8 cellular contexts compared by ENCODE assay signal in the genomic region with DNA sequence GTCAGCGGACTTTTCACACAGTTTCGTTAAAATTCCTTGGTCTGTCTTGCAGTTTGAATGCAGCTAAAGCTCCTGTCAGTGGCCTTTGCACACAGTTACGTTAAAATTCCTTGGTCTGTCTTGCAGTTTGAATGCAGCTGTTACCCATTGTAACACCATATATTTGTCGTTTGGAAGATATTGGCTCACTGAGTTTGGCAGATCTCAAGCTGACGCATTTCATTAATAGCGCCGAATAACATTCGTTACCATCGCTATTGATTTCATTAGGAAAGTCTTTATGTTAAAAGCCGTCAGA. TPM values are rescaled to one million over a fixed set of nuclear protein-coding genes. Genes with fewer than 3 reads are reported as not detected.
DNase-seq lines count a peak whose midpoint lies in the region; ATAC-seq, FAIRE-seq and TF ChIP-seq lines count a peak whose summit lies in the region.

No MANE protein-coding gene starts in this region.

- H3K27me3 ChIP-seq in body of pancreas = no peaks in the 10 kb centered on the region
- H3K27me3 ChIP-seq in lower lobe of right lung (ENCODE audit: low read depth) = no peaks in the 10 kb centered on the region

- H3K27ac Mint-ChIP-seq in activated naive CD4-positive, alpha-beta T cell treated with anti-CD3 and anti-CD28 coated beads, Interleukin-2, amount 50 U/mL, for 24 hours = no peak overlapping the region

- no peaks in the 10 kb centered on the region for H3K9me3 ChIP-seq in body of pancreas
- no peaks in the 10 kb centered on the region for H3K9me3 ChIP-seq in lower lobe of right lung

- no peaks in the 10 kb centered on the region for H3K36me3 Mint-ChIP-seq in activated naive CD4-positive, alpha-beta T cell treated with anti-CD3 and anti-CD28 coated beads, Interleukin-2, amount 50 U/mL, for 24 hours

- H3K4me1 ChIP-seq in body of pancreas = peaks cover 23% of the 10 kb centered on the region
- H3K4me1 ChIP-seq in lower lobe of right lung = peaks cover 19% of the 10 kb centered on the region

- no peaks in the 10 kb centered on the region for H3K36me3 ChIP-seq in body of pancreas (replicated peaks in 1 of 2; ENCODE audit: insufficient read depth in 1 of 2, low read depth in 2 of 2)
- H3K36me3 ChIP-seq in lower lobe of right lung = no peaks in the 10 kb centered on the region

- intact Hi-C loops in body of pancreas (cut with DNase I) = no loop called here
- intact Hi-C loops in lower lobe of right lung (cut with DNase I) = no loop called here

- peak overlapping the region; percentile 96 for H3K4me3 Mint-ChIP-seq in activated naive CD4-positive, alpha-beta T cell treated with anti-CD3 and anti-CD28 coated beads, Interleukin-2, amount 50 U/mL, for 24 hours

- no peaks in the 10 kb centered on the region for H3K9me3 Mint-ChIP-seq in activated naive CD4-positive, alpha-beta T cell treated with anti-CD3 and anti-CD28 coated beads, Interleukin-2, amount 50 U/mL, for 24 hours

- H3K27me3 Mint-ChIP-seq in activated naive CD4-positive, alpha-beta T cell treated with anti-CD3 and anti-CD28 coated beads, Interleukin-2, amount 50 U/mL, for 24 hours = no peaks in the 10 kb centered on the region

- peaks cover 34% of the 10 kb centered on the region for H3K4me1 Mint-ChIP-seq in activated naive CD4-positive, alpha-beta T cell treated with anti-CD3 and anti-CD28 coated beads, Interleukin-2, amount 50 U/mL, for 24 hours

- H3K27ac ChIP-seq in body of pancreas (peak overlapping the region in 3 of 4 donors; percentile 91 to 99 (median 98)), lower lobe of right lung (peak overlapping the region; percentile 96)

- peak overlapping the region; percentile 33 to 57 for H3K4me3 ChIP-seq in body of pancreas
- peak overlapping the region; percentile 88 for H3K4me3 ChIP-seq in lower lobe of right lung

- TF ChIP-seq CTCF in body of pancreas (IDR thresholded peaks at IDR 0.05) (no peak), lower lobe of right lung (IDR thresholded peaks at IDR 0.05) (no peak)

- TF ChIP-seq POLR2A in body of pancreas (IDR thresholded peaks at IDR 0.05) = no peak

- WGBS in body of pancreas, 2 donors = 11 to 17% methylated on average over 10 of the region's 10 CpGs

- no peak for ATAC-seq in body of pancreas
- no peak for ATAC-seq in lower lobe of right lung

- peak; percentile 52 for FAIRE-seq in urothelium cell line (lab: Jason Lieb, UNC)

- no peak for DNase-seq in activated naive CD4-positive, alpha-beta T cell treated with anti-CD3 and anti-CD28 coated beads, Interleukin-2, amount 50 U/mL, for 16 hours
- DNase-seq in body of pancreas = no peak
- DNase-seq in lower lobe of right lung = no peak
- no peak for DNase-seq in urothelium cell line (ENCODE audit: low spot score)
- no peak for DNase-seq in AG08396 (ENCODE audit: low spot score)
- no peak for DNase-seq in HuH-7 (ENCODE audit: low spot score)
- DNase-seq in NCI-H2081 (lab: John Stamatoyannopoulos, UW) = no peak

RNA-seq across cellular contexts. Expression of a gene that starts 1.1 kb away (rescaled TPM):
- total RNA-seq in body of pancreas (10 to 100 TPM; 19.1 to 28.3 TPM), lower lobe of right lung (85.5 TPM)
